In the genomic region with DNA sequence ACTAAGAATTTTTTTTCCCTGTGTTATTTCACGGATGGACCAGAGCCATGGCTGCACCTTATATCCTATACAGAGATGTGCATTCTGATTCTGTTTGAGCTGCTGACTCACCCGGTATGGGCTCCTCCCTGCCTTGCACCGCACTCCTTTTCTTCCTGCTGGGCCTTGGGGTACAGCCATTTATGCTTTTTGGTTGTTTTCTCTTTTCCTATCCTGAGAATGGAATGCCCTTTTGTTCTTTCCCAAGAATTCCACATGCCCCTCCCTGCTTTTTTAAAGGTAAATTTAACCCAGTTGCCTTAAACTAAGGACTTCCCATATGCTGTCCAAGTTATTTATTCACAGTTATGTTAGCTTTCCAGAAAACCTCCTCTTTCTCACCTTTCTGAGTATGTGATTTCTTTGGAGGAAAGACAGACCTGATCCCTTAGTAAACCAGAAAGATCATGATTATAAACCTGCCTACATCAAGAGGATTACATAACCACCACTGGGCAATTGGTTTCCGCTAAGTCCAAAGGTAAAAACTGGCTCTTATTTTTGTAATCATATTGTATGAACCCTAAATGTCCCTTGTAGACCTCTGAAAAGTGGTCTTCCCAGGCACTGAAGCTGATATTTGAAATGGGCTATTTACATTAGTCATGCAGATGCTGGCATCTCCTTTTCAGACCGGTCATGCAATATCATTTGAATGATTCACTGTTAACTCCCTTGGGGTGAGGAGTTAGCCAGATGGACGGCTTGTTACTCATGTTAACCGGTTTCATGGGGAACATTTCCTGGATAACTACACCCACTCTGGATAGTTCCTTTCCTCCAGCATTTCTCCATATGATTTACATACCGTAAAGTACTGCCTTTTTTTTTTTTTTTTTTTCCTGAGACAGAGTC, we compare ENCODE assay signal across 10 cellular contexts. TPM values are rescaled to one million over a fixed set of nuclear protein-coding genes. Genes with fewer than 3 reads are reported as not detected.
DNase-seq lines count a peak whose midpoint lies in the region; ATAC-seq and TF ChIP-seq lines count a peak whose summit lies in the region.
"Had no signal": no experiment of that assay in that cellular context is flagged by ENCODE, and none has a peak within 500 bp of the region (broad histone marks: within the 10 kb centered on the region; RNA-seq: fewer than 3 reads in every experiment).

No MANE protein-coding gene starts in this region.

- H3K36me3 ChIP-seq in HAP-1 (replicated peaks): peaks cover 11% of the 10 kb centered on the region; the same call in 1 of the 2 replicates

- no peaks in the 10 kb centered on the region for H3K9me3 Mint-ChIP-seq in progenitor cell of endocrine pancreas (ENCODE audit: low read depth)

- H3K4me1 ChIP-seq in HAP-1: no peaks in the 10 kb centered on the region

- in situ Hi-C loops in HAP-1 (cut with MboI; ENCODE audit: low sequenced_read_pairs): no loop called here

- H3K27me3 ChIP-seq in HAP-1 (ENCODE audit: low read depth): no peaks in the 10 kb centered on the region

- ATAC-seq in GM21717 (IDR thresholded peaks at IDR 0.05; ENCODE audit: unreplicated experiment): no peak
- no peak for ATAC-seq in HG02970 (IDR thresholded peaks at IDR 0.05; ENCODE audit: low FRiP score, unreplicated experiment)

- CTCF ChIA-PET in RWPE1 (lab: Yijun Ruan, JAX): interaction anchor here (0.6 to 1.6 kb wide), 2 partner anchors 98 to 237 kb away, joined by 3 to 6 read pairs; no protein-coding TSS in a partner anchor

- H3K4me3 Mint-ChIP-seq in progenitor cell of endocrine pancreas (ENCODE audit: low read depth): no peak overlapping the region

- peaks cover 22% of the 10 kb centered on the region for H3K36me3 Mint-ChIP-seq in progenitor cell of endocrine pancreas (ENCODE audit: insufficient read depth)

- H3K4me3 ChIP-seq in HAP-1: no peak overlapping the region

- peaks cover 12% of the 10 kb centered on the region for H3K4me1 Mint-ChIP-seq in progenitor cell of endocrine pancreas (ENCODE audit: low read depth)

- no peak for TF ChIP-seq CTCF in RWPE1 (conservative IDR thresholded peaks at IDR 0.05; ENCODE audit: low read depth)
- no peak for TF ChIP-seq CTCF in progenitor cell of endocrine pancreas (IDR thresholded peaks at IDR 0.05; ENCODE audit: unreplicated experiment)

- no peaks in the 10 kb centered on the region for H3K27me3 Mint-ChIP-seq in progenitor cell of endocrine pancreas

- POLR2A ChIA-PET in RWPE1 (lab: Yijun Ruan, JAX; ENCODE audit: low non-redundant PET): no interaction called here

- H3K9me3 ChIP-seq in HAP-1: no peaks in the 10 kb centered on the region

- H3K27ac ChIP-seq in RWPE1: peak overlapping the region; percentile 96

- DNase-seq in Daoy (ENCODE audit: low read depth) (peak; percentile 99), RWPE1 (ENCODE audit: low spot score) (peak; percentile 95), fibroblast of peridontal ligament (ENCODE audit: extremely low read depth) (peak; percentile 99), progenitor cell of endocrine pancreas (ENCODE audit: low spot score, unreplicated experiment) (no peak), HAP-1 (ENCODE audit: low spot score in 2 of 2) (no peak), NOMO-1 treated with dmso at 0.1 percent for 144 hours (lab: John Stamatoyannopoulos, UW; ENCODE audit: unreplicated experiment) (no peak)
- DNase-seq: effector CD4-positive, alpha-beta T cell; NCI-H2227 treated with DMSO at 0.1 percent for 48 hours had no signal

- peak overlapping the region; percentile 14 for H3K27ac Mint-ChIP-seq in progenitor cell of endocrine pancreas

RNA-seq across cellular contexts. Expression of a gene that starts 45.5 kb away (rescaled TPM):
- total RNA-seq in Daoy (2014; rRNA removed; shearing (Covaris generic)): 98.5 and 104 TPM in 2 replicates
- 37.4 and 40.0 TPM in 2 replicates for total RNA-seq in progenitor cell of endocrine pancreas

Comparison
In these comparisons a context has a peak if more than half of its experiments do, and no peak if none do; other contexts are left out.
1. DNase-seq: peak in Daoy (single experiment), RWPE1 (single experiment) and fibroblast of peridontal ligament (single experiment); none in progenitor cell of endocrine pancreas (single experiment), HAP-1 (0 of 2) and NOMO-1 treated with dmso at 0.1 percent for 144 hours (single experiment).